18 cellular contexts compared by ENCODE assay signal in genomic region chr2:144248350-144249034, GRCh38.
DNase-seq lines count a peak whose midpoint lies in the region; ATAC-seq, FAIRE-seq and TF ChIP-seq lines count a peak whose summit lies in the region.
"Had no signal": no experiment of that assay in that cellular context is flagged by ENCODE, and none has a peak within 500 bp of the region (broad histone marks: within the 10 kb centered on the region; RNA-seq: fewer than 3 reads in every experiment).

No MANE protein-coding gene starts in this region.

- H3K27ac Mint-ChIP-seq in central memory CD8-positive, alpha-beta T cell (ENCODE audit: low read depth), result peak overlapping the region; percentile 53
- H3K27ac Mint-ChIP-seq: activated naive CD4-positive, alpha-beta T cell treated with anti-CD3 and anti-CD28 coated beads, Interleukin-2, amount 50 U/mL, for 24 hours had no signal

- no peak for TF ChIP-seq POLR2A in GM12892 (IDR thresholded peaks at IDR 0.05; ENCODE audit: low read depth, low read length)

- FAIRE-seq in GM12892 (lab: Jason Lieb, UNC) (peak; percentile 78), urothelium cell line (lab: Jason Lieb, UNC) (no peak)

- intact Hi-C loops in tibial artery (cut with DNase I; ENCODE audit: low total_unique reads), result no loop called here

- no peak for TF ChIP-seq CTCF in tibial artery (IDR thresholded peaks at IDR 0.05)

- peaks cover 3% of the 10 kb centered on the region for H3K36me3 Mint-ChIP-seq in central memory CD8-positive, alpha-beta T cell (ENCODE audit: insufficient read depth)

- H3K27ac ChIP-seq in tibial artery, result no peak overlapping the region
- H3K27ac ChIP-seq in substantia nigra (ENCODE audit: low read depth, low read length, poor library complexity, severe bottlenecking), result no peak overlapping the region
- H3K27ac ChIP-seq: BLaER1 treated with 17β-estradiol and CSF1 and Interleukin-3, amounts not matched to agents 10 nM and 100 nM; hepatocyte had no signal

- H3K9me3 ChIP-seq in tibial artery, result peaks cover 5 to 16% (median 7%) of the 10 kb centered on the region in 3 donors

- ATAC-seq in GM19351 (IDR thresholded peaks at IDR 0.05; ENCODE audit: unreplicated experiment) (peak; percentile 44), HG03439 (IDR thresholded peaks at IDR 0.05; ENCODE audit: unreplicated experiment) (peak; percentile 39)
- ATAC-seq in central memory CD8-positive, alpha-beta T cell (replicated peaks; ENCODE audit: extremely low read depth, poor library complexity, severe bottlenecking), result no peak
- ATAC-seq: Panc1; stimulated activated naive CD8-positive, alpha-beta T cell treated with anti-CD3 and anti-CD28 coated beads, Interleukin-15, Interleukin-2, amounts not matched to agents 100 U/mL and 50 U/mL, for 24 hours had no signal

- H3K4me3 ChIP-seq in tibial artery, result no peak overlapping the region
- H3K4me3 ChIP-seq: BLaER1 treated with 17β-estradiol and CSF1 and Interleukin-3, amounts not matched to agents 10 nM and 100 nM; hepatocyte had no signal

- H3K27me3 Mint-ChIP-seq in central memory CD8-positive, alpha-beta T cell, result no peaks in the 10 kb centered on the region
- H3K27me3 Mint-ChIP-seq: activated naive CD4-positive, alpha-beta T cell treated with anti-CD3 and anti-CD28 coated beads, Interleukin-2, amount 50 U/mL, for 24 hours; naive B cell had no signal

- H3K4me1 Mint-ChIP-seq in central memory CD8-positive, alpha-beta T cell, result peaks cover 13% of the 10 kb centered on the region

- H3K27me3 ChIP-seq in tibial artery, result no peaks in the 10 kb centered on the region
- H3K27me3 ChIP-seq: BLaER1 treated with 17β-estradiol and CSF1 and Interleukin-3, amounts not matched to agents 10 nM and 100 nM; hepatocyte had no signal

- peaks cover 11% of the 10 kb centered on the region for H3K9me3 Mint-ChIP-seq in central memory CD8-positive, alpha-beta T cell

- H3K36me3 ChIP-seq in tibial artery, result no peaks in the 10 kb centered on the region

- DNase-seq in GM12892 (ENCODE audit: insufficient read length) (no peak), SIG-M5 treated with dmso at 0.1 percent for 504 hours (lab: John Stamatoyannopoulos, UW; ENCODE audit: unreplicated experiment) (no peak), tibial artery (no peak), substantia nigra (lab: John Stamatoyannopoulos, UW) (no peak), urothelium cell line (ENCODE audit: low spot score) (no peak)
- DNase-seq in central memory CD8-positive, alpha-beta T cell (ENCODE audit: low spot score in 2 of 2), result no peak
- DNase-seq: activated CD4-positive, alpha-beta T cell treated with anti-CD3 and anti-CD28 coated beads for 4 hours; DND-41; naive B cell; NCI-H345; stimulated activated CD4-positive, alpha-beta T cell treated with anti-CD3 and anti-CD28 coated beads, Interleukin-4, amount 100 ng/mL, for 4 hours; stimulated activated naive CD8-positive, alpha-beta T cell treated with anti-CD3 and anti-CD28 coated beads, Interleukin-15, Interleukin-2, amounts not matched to agents 100 U/mL and 50 U/mL, for 24 hours had no signal

- H3K4me3 Mint-ChIP-seq in central memory CD8-positive, alpha-beta T cell, result no peak overlapping the region
- H3K4me3 Mint-ChIP-seq: activated naive CD4-positive, alpha-beta T cell treated with anti-CD3 and anti-CD28 coated beads, Interleukin-2, amount 50 U/mL, for 24 hours; naive B cell had no signal

- H3K4me1 ChIP-seq in tibial artery, result no peaks in the 10 kb centered on the region
